In genomic region chr15:68794307-68794706, GRCh38 we compare ENCODE assay signal across 10 cellular contexts. TPM values are rescaled to one million over a fixed set of nuclear protein-coding genes. Genes with fewer than 3 reads are reported as not detected.
DNase-seq lines count a peak whose midpoint lies in the region; ATAC-seq and TF ChIP-seq lines count a peak whose summit lies in the region.
"Had no signal": no experiment of that assay in that cellular context is flagged by ENCODE, and none has a peak within 500 bp of the region (broad histone marks: within the 10 kb centered on the region; RNA-seq: fewer than 3 reads in every experiment).

No MANE protein-coding gene starts in this region.

- H3K27me3 ChIP-seq in naive thymus-derived CD4-positive, alpha-beta T cell (ENCODE audit: control insufficient read depth in 2 of 2, insufficient read depth in 2 of 2, low read length in 2 of 2): no peaks in the 10 kb centered on the region
- no peaks in the 10 kb centered on the region for H3K27me3 ChIP-seq in HAP-1 (ENCODE audit: low read depth)

- H3K4me1 ChIP-seq in naive thymus-derived CD4-positive, alpha-beta T cell (ENCODE audit: control insufficient read depth in 2 of 2, insufficient read depth in 2 of 2, low read length in 2 of 2): peaks cover 69 to 74% of the 10 kb centered on the region in 2 donors
- peaks cover 28% of the 10 kb centered on the region for H3K4me1 ChIP-seq in HAP-1

- peak overlapping the region; percentile 96 for H3K27ac ChIP-seq in cingulate gyrus (ENCODE audit: low read depth, low read length)
- H3K27ac ChIP-seq in naive thymus-derived CD4-positive, alpha-beta T cell (ENCODE audit: low read depth, low read length): peak overlapping the region; percentile 21
- H3K27ac ChIP-seq: PC-9 had no signal

- H3K27me3 Mint-ChIP-seq in activated naive CD4-positive, alpha-beta T cell treated with anti-CD3 and anti-CD28 coated beads, Interleukin-2, amount 50 U/mL, for 24 hours: no peaks in the 10 kb centered on the region
- H3K27me3 Mint-ChIP-seq in naive thymus-derived CD4-positive, alpha-beta T cell: no peaks in the 10 kb centered on the region
- H3K27me3 Mint-ChIP-seq in type B pancreatic cell: no peaks in the 10 kb centered on the region

- peak overlapping the region; percentile 78 for H3K4me3 Mint-ChIP-seq in activated naive CD4-positive, alpha-beta T cell treated with anti-CD3 and anti-CD28 coated beads, Interleukin-2, amount 50 U/mL, for 24 hours
- peak overlapping the region in 4 of 10 donors; percentile 3 to 79 (median 69) for H3K4me3 Mint-ChIP-seq in naive thymus-derived CD4-positive, alpha-beta T cell
- H3K4me3 Mint-ChIP-seq in type B pancreatic cell: peak overlapping the region; percentile 64

- intact Hi-C loops in naive thymus-derived CD4-positive, alpha-beta T cell (cut with micrococcal nuclease): loop anchor here in 1 of 2 donors (2.0 kb wide), 1 partner anchor 14 kb away; no protein-coding TSS in a partner anchor

- H3K9me3 ChIP-seq in naive thymus-derived CD4-positive, alpha-beta T cell (ENCODE audit: control insufficient read depth in 2 of 3, low read length in 3 of 3): no peaks in the 10 kb centered on the region
- H3K9me3 ChIP-seq in HAP-1: no peaks in the 10 kb centered on the region

- DNase-seq in activated naive CD4-positive, alpha-beta T cell treated with Interleukin-2 at 50 U/mL for 16 hours: no peak
- DNase-seq in naive thymus-derived CD4-positive, alpha-beta T cell: no peak
- DNase-seq in type B pancreatic cell (ENCODE audit: extremely low spot score, unreplicated experiment) (no peak), HAP-1 (ENCODE audit: low spot score in 2 of 2) (no peak)
- DNase-seq: NCI-H1436, PC-9 had no signal

- no peaks in the 10 kb centered on the region for H3K9me3 Mint-ChIP-seq in activated naive CD4-positive, alpha-beta T cell treated with anti-CD3 and anti-CD28 coated beads, Interleukin-2, amount 50 U/mL, for 24 hours
- H3K9me3 Mint-ChIP-seq in naive thymus-derived CD4-positive, alpha-beta T cell: no peaks in the 10 kb centered on the region
- no peaks in the 10 kb centered on the region for H3K9me3 Mint-ChIP-seq in type B pancreatic cell

- CTCF ChIA-PET in naive thymus-derived CD4-positive, alpha-beta T cell (lab: Charles Lee): interaction anchor here (1.0 to 3.6 kb wide), 2 partner anchors 11 to 37 kb away, joined by 3 to 28 read pairs; no protein-coding TSS in a partner anchor

- H3K27ac Mint-ChIP-seq in activated naive CD4-positive, alpha-beta T cell treated with anti-CD3 and anti-CD28 coated beads, Interleukin-2, amount 50 U/mL, for 24 hours: peak overlapping the region; percentile 87
- peak overlapping the region in 7 of 9 donors; percentile 44 to 91 (median 85) for H3K27ac Mint-ChIP-seq in naive thymus-derived CD4-positive, alpha-beta T cell
- H3K27ac Mint-ChIP-seq in type B pancreatic cell: no peak overlapping the region

- POLR2A ChIA-PET in naive thymus-derived CD4-positive, alpha-beta T cell (lab: Charles Lee): interaction anchor here (2.2 to 5.6 kb wide), 2 partner anchors 20 to 23 kb away, joined by 12 to 47 read pairs; no protein-coding TSS in a partner anchor

- H3K4me1 Mint-ChIP-seq in activated naive CD4-positive, alpha-beta T cell treated with anti-CD3 and anti-CD28 coated beads, Interleukin-2, amount 50 U/mL, for 24 hours: peaks cover 96% of the 10 kb centered on the region
- H3K4me1 Mint-ChIP-seq in naive thymus-derived CD4-positive, alpha-beta T cell: peaks cover 80 to 100% (median 94%) of the 10 kb centered on the region in 7 donors
- peaks cover 89% of the 10 kb centered on the region for H3K4me1 Mint-ChIP-seq in type B pancreatic cell (ENCODE audit: unreplicated experiment)

- peaks cover 6% of the 10 kb centered on the region for H3K36me3 Mint-ChIP-seq in activated naive CD4-positive, alpha-beta T cell treated with anti-CD3 and anti-CD28 coated beads, Interleukin-2, amount 50 U/mL, for 24 hours
- peaks cover 0 to 16% (median 0%) of the 10 kb centered on the region in 5 donors for H3K36me3 Mint-ChIP-seq in naive thymus-derived CD4-positive, alpha-beta T cell
- H3K36me3 Mint-ChIP-seq in type B pancreatic cell: peaks cover 18% of the 10 kb centered on the region

- no peak for ATAC-seq in naive thymus-derived CD4-positive, alpha-beta T cell
- ATAC-seq in HG02973 (IDR thresholded peaks at IDR 0.05; ENCODE audit: unreplicated experiment) (no peak), HG03432 (IDR thresholded peaks at IDR 0.05; ENCODE audit: unreplicated experiment) (no peak)

- in situ Hi-C loops in HAP-1 (cut with MboI; ENCODE audit: low sequenced_read_pairs): no loop called here

- TF ChIP-seq CTCF in type B pancreatic cell (conservative IDR thresholded peaks at IDR 0.05): no peak

- H3K36me3 ChIP-seq in naive thymus-derived CD4-positive, alpha-beta T cell (ENCODE audit: control insufficient read depth in 2 of 3, insufficient read depth in 3 of 3, low read length in 3 of 3): peaks cover 0 to 7% (median 0%) of the 10 kb centered on the region in 3 experiments
- H3K36me3 ChIP-seq in HAP-1 (replicated peaks): peaks cover 57% of the 10 kb centered on the region

- no peak overlapping the region for H3K4me3 ChIP-seq in naive thymus-derived CD4-positive, alpha-beta T cell (ENCODE audit: low read length)
- H3K4me3 ChIP-seq in HAP-1: no peak overlapping the region
- H3K4me3 ChIP-seq: PC-9 had no signal

RNA-seq across cellular contexts. Expression of gene ANP32A, which starts 26.4 kb away (rescaled TPM):
- 100 to 1,000 TPM in 4 of 5 experiments, 10 to 100 TPM in 1; 86.1 to 229 (median 136) TPM for total RNA-seq in naive thymus-derived CD4-positive, alpha-beta T cell
- 100 to 1,000 TPM in 1 of 2 donors, 10 to 100 TPM in 1; 89.6 to 111 TPM for polyA plus RNA-seq in naive thymus-derived CD4-positive, alpha-beta T cell
- 167 and 222 TPM in 2 replicates for total RNA-seq in type B pancreatic cell (ENCODE audit: low replicate concordance)
